In the genomic region with DNA sequence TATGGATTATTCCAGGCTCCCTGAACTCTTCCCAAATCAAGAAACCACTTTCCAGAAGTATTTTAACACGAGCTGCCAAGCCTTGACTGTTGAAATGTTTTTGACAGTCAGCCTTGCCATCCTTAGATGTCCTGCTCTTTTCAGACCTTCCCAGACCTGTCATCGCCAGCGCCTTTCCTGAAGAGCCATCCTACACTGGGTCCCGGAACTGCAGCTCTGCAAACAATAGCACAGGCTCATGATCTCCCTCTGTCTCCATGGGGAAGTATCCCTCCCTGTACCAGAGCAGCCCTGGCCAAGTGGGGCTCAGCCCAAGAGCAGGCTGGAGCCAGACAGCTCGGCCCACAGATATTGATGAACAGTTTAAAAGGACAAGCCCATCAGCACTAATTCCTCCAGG, we compare ENCODE assay signal across 23 cellular contexts.
DNase-seq lines count a peak whose midpoint lies in the region; ATAC-seq, FAIRE-seq and TF ChIP-seq lines count a peak whose summit lies in the region.
"Had no signal": no experiment of that assay in that cellular context is flagged by ENCODE, and none has a peak within 500 bp of the region (broad histone marks: within the 10 kb centered on the region; RNA-seq: fewer than 3 reads in every experiment).

No MANE protein-coding gene starts in this region.

- H3K36me3 ChIP-seq in H7 (replicated peaks; ENCODE audit: control insufficient read depth, insufficient read depth, low read length), result no peaks in the 10 kb centered on the region
- H3K36me3 ChIP-seq in brain microvascular endothelial cell (replicated peaks), result no peaks in the 10 kb centered on the region
- H3K36me3 ChIP-seq: HAP-1 had no signal

- no peak for TF ChIP-seq POLR2A in A549 (IDR thresholded peaks at IDR 0.05; ENCODE audit: low read length)

- in situ Hi-C loops in brain microvascular endothelial cell (cut with HindIII; ENCODE audit: low pct_ligation_motif_present, low sequenced_read_pairs), result no loop called here

- H3K27ac ChIP-seq in A549, result peak overlapping the region; percentile 86 to 93
- peak overlapping the region; percentile 89 for H3K27ac ChIP-seq in VCaP
- H3K27ac ChIP-seq in brain microvascular endothelial cell, result no peak overlapping the region
- H3K27ac ChIP-seq: coronary artery, hepatocyte, skin epidermis had no signal

- H3K4me3 ChIP-seq in A549, result no peak overlapping the region
- no peak overlapping the region for H3K4me3 ChIP-seq in H7 (ENCODE audit: insufficient read depth, low read depth, low read length)
- no peak overlapping the region for H3K4me3 ChIP-seq in brain microvascular endothelial cell (ENCODE audit: low read depth, low read length)
- H3K4me3 ChIP-seq: coronary artery, HAP-1, hepatocyte, skin epidermis had no signal

- TF ChIP-seq CTCF in A549 (IDR thresholded peaks at IDR 0.05) (no peak), VCaP (conservative IDR thresholded peaks at IDR 0.05) (0 out of 2 replicates have a peak, but pooled peaks have one; percentile 9), brain microvascular endothelial cell (IDR thresholded peaks at IDR 0.05; ENCODE audit: low read depth, low read length, missing control alignments) (no peak)

- no peak for TF ChIP-seq EP300 in A549 (IDR thresholded peaks at IDR 0.05)

- ATAC-seq in A549, result no peak
- ATAC-seq: stimulated activated naive CD8-positive, alpha-beta T cell treated with anti-CD3 and anti-CD28 coated beads, Interleukin-15, amount 100 ng/mL, for 72 hours had no signal

- peaks cover 3% of the 10 kb centered on the region for H3K27me3 ChIP-seq in H7 (ENCODE audit: control insufficient read depth, insufficient read depth, low read length)
- no peaks in the 10 kb centered on the region for H3K27me3 ChIP-seq in brain microvascular endothelial cell (replicated peaks)

- no peaks in the 10 kb centered on the region for H3K9me3 ChIP-seq in A549
- H3K9me3 ChIP-seq: HAP-1 had no signal

- CTCF ChIA-PET in A549 (lab: Yijun Ruan, JAX), result interaction anchor here (1.3 to 1.9 kb wide), 4 partner anchors 9 to 148 kb away, joined by 3 to 9 read pairs (median 4); no protein-coding TSS in a partner anchor

- no peak for TF ChIP-seq RAD21 in A549 (conservative IDR thresholded peaks at IDR 0.05 in 1 of 2, IDR thresholded peaks at IDR 0.05 in 1 of 2)

- POLR2A ChIA-PET in A549 (lab: Yijun Ruan, JAX), result no interaction called here

- peak overlapping the region; percentile 28 for H3K4me2 ChIP-seq in A549
- H3K4me2 ChIP-seq: hepatocyte had no signal

- 48% methylated on average over 5 of the region's 5 CpGs for WGBS in A549 (ENCODE audit: missing lambda C conversion rate)

- H3K4me1 ChIP-seq in A549, result peaks cover 54% of the 10 kb centered on the region
- H3K4me1 ChIP-seq: HAP-1 had no signal

- no peak for FAIRE-seq in A549 (lab: Jason Lieb, UNC)
- FAIRE-seq: GM19239, RCC 7860 had no signal

- DNase-seq in A549 (ENCODE audit: low read depth in 1 of 2, low spot score in 1 of 2) (peak in 1 of 2 experiments; percentile 30), H7 (peak; percentile 60), iPS-NIHi7 (ENCODE audit: extremely low spot score) (peak; percentile 24), Kasumi-1 (lab: John Stamatoyannopoulos, UW) (no peak), brain microvascular endothelial cell (no peak)
- DNase-seq in activated CD8-positive, alpha-beta memory T cell treated with anti-CD3 and anti-CD28 coated beads, Interleukin-2, amount 50 U/mL, for 4 hours, result no peak
- DNase-seq: activated CD4-positive, CD25-positive, alpha-beta regulatory T cell; effector memory CD4-positive, alpha-beta T cell; erythroblast; foreskin fibroblast; left cardiac atrium; naive B cell; NCI-H1105 treated with DMSO at 0.1 percent for 48 hours; NCI-H524; stimulated activated naive CD8-positive, alpha-beta T cell treated with anti-CD3 and anti-CD28 coated beads, Interleukin-15, amount 100 ng/mL, for 72 hours; T-helper 1 cell had no signal

TF ChIP-seq in A549, 52 proteins besides CTCF, POLR2A, EP300 and RAD21:
- TF ChIP-seq PHF8 (IDR thresholded peaks at IDR 0.05; ENCODE audit: borderline replicate concordance, low read depth) (no peak), ESRRA (IDR thresholded peaks at IDR 0.05; ENCODE audit: borderline replicate concordance, low read length) (no peak), ZSCAN20 (CRISPR knock-in tag; IDR thresholded peaks at IDR 0.05) (no peak)
- TF ChIP-seq, protein P1, sequence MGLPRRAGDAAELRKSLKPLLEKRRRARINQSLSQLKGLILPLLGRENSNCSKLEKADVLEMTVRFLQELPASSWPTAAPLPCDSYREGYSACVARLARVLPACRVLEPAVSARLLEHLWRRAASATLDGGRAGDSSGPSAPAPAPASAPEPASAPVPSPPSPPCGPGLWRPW (IDR thresholded peaks at IDR 0.05), result no peak
- TF ChIP-seq, protein P2, sequence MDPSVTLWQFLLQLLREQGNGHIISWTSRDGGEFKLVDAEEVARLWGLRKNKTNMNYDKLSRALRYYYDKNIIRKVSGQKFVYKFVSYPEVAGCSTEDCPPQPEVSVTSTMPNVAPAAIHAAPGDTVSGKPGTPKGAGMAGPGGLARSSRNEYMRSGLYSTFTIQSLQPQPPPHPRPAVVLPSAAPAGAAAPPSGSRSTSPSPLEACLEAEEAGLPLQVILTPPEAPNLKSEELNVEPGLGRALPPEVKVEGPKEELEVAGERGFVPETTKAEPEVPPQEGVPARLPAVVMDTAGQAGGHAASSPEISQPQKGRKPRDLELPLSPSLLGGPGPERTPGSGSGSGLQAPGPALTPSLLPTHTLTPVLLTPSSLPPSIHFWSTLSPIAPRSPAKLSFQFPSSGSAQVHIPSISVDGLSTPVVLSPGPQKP (IDR thresholded peaks at IDR 0.05; ENCODE audit: low read depth, low read length), result no peak
TF ChIP-seq in A549: peak in this region for 0.

Comparison
In these comparisons a context has a peak if more than half of its experiments do, and no peak if none do; other contexts are left out.
1. DNase-seq: peak in H7 (single experiment) and iPS-NIHi7 (single experiment); none in Kasumi-1 (0 of 2), brain microvascular endothelial cell (single experiment) and activated CD8-positive, alpha-beta memory T cell treated with anti-CD3 and anti-CD28 coated beads, Interleukin-2, amount 50 U/mL, for 4 hours (single experiment).